In genomic region chr3:12648384-12648959, GRCh38 we compare ENCODE assay signal across 11 cellular contexts. TPM values are rescaled to one million over a fixed set of nuclear protein-coding genes. Genes with fewer than 3 reads are reported as not detected.
DNase-seq lines count a peak whose midpoint lies in the region; ATAC-seq and FAIRE-seq lines count a peak whose summit lies in the region.
"Had no signal": no experiment of that assay in that cellular context is flagged by ENCODE, and none has a peak within 500 bp of the region (broad histone marks: within the 10 kb centered on the region; RNA-seq: fewer than 3 reads in every experiment).

No MANE protein-coding gene starts in this region.

- no peak overlapping the region for H3K4me3 Mint-ChIP-seq in memory B cell

- H3K9me3 Mint-ChIP-seq in memory B cell = no peaks in the 10 kb centered on the region

- peak; percentile 60 for FAIRE-seq in GM18507 (lab: Jason Lieb, UNC)
- FAIRE-seq: RCC 7860 had no signal

- peaks cover 32% of the 10 kb centered on the region for H3K4me1 Mint-ChIP-seq in memory B cell

- no peak overlapping the region for H3K27ac Mint-ChIP-seq in memory B cell

- H3K27me3 Mint-ChIP-seq in memory B cell = no peaks in the 10 kb centered on the region

- H3K36me3 Mint-ChIP-seq in memory B cell = peaks cover 3% of the 10 kb centered on the region

- peak; percentile 68 for ATAC-seq in GM21529 (IDR thresholded peaks at IDR 0.05; ENCODE audit: unreplicated experiment)
- ATAC-seq in HG03469 (IDR thresholded peaks at IDR 0.05; ENCODE audit: unreplicated experiment) = peak; percentile 46
- ATAC-seq in memory B cell (ENCODE audit: low read depth) = peak; percentile 81
- ATAC-seq: HCT116 had no signal

- DNase-seq in GM18507 (ENCODE audit: extremely low spot score, insufficient read length, low read depth) (no peak), memory B cell (ENCODE audit: low spot score in 2 of 2) (no peak), SK-N-DZ (ENCODE audit: low spot score) (no peak), globus pallidus (ENCODE audit: low spot score) (no peak)
- DNase-seq in NK-92 treated with Interleukin-12 subunit alpha and Interleukin-12 subunit beta, amount 100 ng/mL, for 24 hours (lab: John Stamatoyannopoulos, UW) = no peak
- DNase-seq in activated CD4-positive, CD25-positive, alpha-beta regulatory T cell (lab: John Stamatoyannopoulos, UW) = no peak
- DNase-seq: activated CD4-positive, alpha-beta T cell treated with anti-CD3 and anti-CD28 coated beads for 1 hour had no signal

RNA-seq across cellular contexts. Expression of gene RAF1, which starts 15.4 kb away (rescaled TPM):
- polyA plus RNA-seq in SK-N-DZ (2014; cell fraction: cytosol; rRNA removed) = 141 and 146 TPM in 2 replicates
- polyA plus RNA-seq in SK-N-DZ (2014; cell fraction: nucleus; rRNA removed) = 241 and 267 TPM in 2 replicates
